In the genomic region with DNA sequence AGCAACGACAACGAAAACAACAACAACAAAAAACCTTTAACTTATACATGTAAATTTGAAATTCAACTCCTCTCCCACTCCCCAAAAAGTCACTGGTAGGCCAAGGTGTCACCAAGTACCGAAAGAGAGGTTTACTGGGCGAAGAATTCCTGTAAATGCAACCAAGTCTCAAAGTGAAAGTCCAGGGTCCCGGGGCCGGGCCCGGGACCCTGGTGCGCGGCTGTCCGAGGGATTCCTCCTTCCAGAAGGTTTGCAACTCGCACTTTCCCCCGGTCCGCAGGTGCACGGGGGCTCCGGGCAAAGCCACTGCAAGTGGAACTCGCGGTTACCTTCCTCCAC, we compare ENCODE assay signal across 8 cellular contexts. TPM values are rescaled to one million over a fixed set of nuclear protein-coding genes. Genes with fewer than 3 reads are reported as not detected.
DNase-seq lines count a peak whose midpoint lies in the region; TF ChIP-seq lines count a peak whose summit lies in the region.

No MANE protein-coding gene starts in this region.

- no peaks in the 10 kb centered on the region for H3K27me3 ChIP-seq in CD8-positive, alpha-beta memory T cell (ENCODE audit: insufficient read depth, low read length, poor library complexity, severe bottlenecking)
- no peaks in the 10 kb centered on the region for H3K27me3 ChIP-seq in endodermal cell (ENCODE audit: control insufficient read depth, insufficient read depth, low read length, poor library complexity, severe bottlenecking)
- H3K27me3 ChIP-seq in osteoblast (ENCODE audit: insufficient read depth, low read length), result no peaks in the 10 kb centered on the region

- POLR2A ChIA-PET in CD8-positive, alpha-beta memory T cell (lab: Charles Lee), result interaction anchor here (0.9 to 1.3 kb wide), 5 partner anchors 9 to 98 kb away, joined by 3 to 5 read pairs (median 4); no protein-coding TSS in a partner anchor

- H3K4me2 ChIP-seq in osteoblast (ENCODE audit: insufficient read depth, low read length), result peak overlapping the region; percentile 83

- H3K9me3 Mint-ChIP-seq in CD8-positive, alpha-beta memory T cell, result no peaks in the 10 kb centered on the region
- no peaks in the 10 kb centered on the region for H3K9me3 Mint-ChIP-seq in endodermal cell

- DNase-seq in CD8-positive, alpha-beta memory T cell, result no peak
- DNase-seq in OCI-M1 (lab: John Stamatoyannopoulos, UW) (peak; percentile 72), endodermal cell (no peak), osteoblast (ENCODE audit: insufficient read length, low spot score, missing footprints) (no peak), NOMO-1 treated with dmso at 0.1 percent for 144 hours (lab: John Stamatoyannopoulos, UW; ENCODE audit: unreplicated experiment) (no peak), NCI-H1930 (lab: John Stamatoyannopoulos, UW) (no peak), KBM-7 (no peak)
- DNase-seq in stimulated activated CD4-positive, alpha-beta T cell treated with anti-CD3 and anti-CD28 coated beads, Interleukin-4, amount 100 ng/mL, for 4 hours, result no peak

- peak overlapping the region; percentile 61 for H3K9ac ChIP-seq in endodermal cell (ENCODE audit: extremely low read depth, low read length, poor library complexity, severe bottlenecking)

- H3K4me3 ChIP-seq in CD8-positive, alpha-beta memory T cell (ENCODE audit: low read length), result peak overlapping the region; percentile 53
- H3K4me3 ChIP-seq in endodermal cell (ENCODE audit: low read length) (peak overlapping the region; percentile 96), osteoblast (ENCODE audit: insufficient read depth, low read length) (peak overlapping the region; percentile 82)

- H4K20me1 ChIP-seq in osteoblast (ENCODE audit: insufficient read depth, low read length), result peaks cover 40% of the 10 kb centered on the region

- no peak overlapping the region for H2AFZ ChIP-seq in osteoblast (ENCODE audit: low read length)

- TF ChIP-seq CTCF in endodermal cell (conservative IDR thresholded peaks at IDR 0.05), result no peak
- no peak for TF ChIP-seq CTCF in osteoblast (IDR thresholded peaks at IDR 0.05; ENCODE audit: extremely low read depth, low read depth, low read length)

- H3K27me3 Mint-ChIP-seq in CD8-positive, alpha-beta memory T cell, result no peaks in the 10 kb centered on the region
- no peaks in the 10 kb centered on the region for H3K27me3 Mint-ChIP-seq in endodermal cell (ENCODE audit: insufficient read depth)

- WGBS in endodermal cell (ENCODE audit: insufficient coverage in 1 of 2, insufficient read length in 1 of 2), 2 experiments, result 1% methylated on average over 14 to 17 of the region's 17 CpGs

- peak overlapping the region; percentile 84 to 97 (median 94) for H3K27ac Mint-ChIP-seq in CD8-positive, alpha-beta memory T cell
- H3K27ac Mint-ChIP-seq in endodermal cell, result peak overlapping the region; percentile 86

- H3K36me3 Mint-ChIP-seq in CD8-positive, alpha-beta memory T cell, result peaks cover 0 to 9% (median 0%) of the 10 kb centered on the region in 3 donors
- no peaks in the 10 kb centered on the region for H3K36me3 Mint-ChIP-seq in endodermal cell (ENCODE audit: low read depth)

- H3K4me1 Mint-ChIP-seq in CD8-positive, alpha-beta memory T cell, result peaks cover 49 to 63% (median 52%) of the 10 kb centered on the region in 3 donors
- peaks cover 51% of the 10 kb centered on the region for H3K4me1 Mint-ChIP-seq in endodermal cell

- CTCF ChIA-PET in CD8-positive, alpha-beta memory T cell (lab: Charles Lee), result interaction anchor here (1.1 to 1.3 kb wide), 2 partner anchors 12 to 130 kb away, joined by 3 to 5 read pairs; no protein-coding TSS in a partner anchor

- peak overlapping the region; percentile 66 for H3K27ac ChIP-seq in CD8-positive, alpha-beta memory T cell (ENCODE audit: low read depth, low read length)
- H3K27ac ChIP-seq in endodermal cell (ENCODE audit: low read depth, low read length) (no peak overlapping the region), osteoblast (ENCODE audit: low read depth, low read length) (peak overlapping the region; percentile 89)

- no peaks in the 10 kb centered on the region for H3K9me3 ChIP-seq in CD8-positive, alpha-beta memory T cell (ENCODE audit: low read length)
- no peaks in the 10 kb centered on the region for H3K9me3 ChIP-seq in endodermal cell (ENCODE audit: control insufficient read depth, low read length)
- no peaks in the 10 kb centered on the region for H3K9me3 ChIP-seq in osteoblast (ENCODE audit: low read depth, low read length)

- in situ Hi-C loops in KBM-7 (cut with MboI; ENCODE audit: low pct_unique_long_range_greater_than_20kb, low sequenced_read_pairs), result no loop called here

- H3K79me2 ChIP-seq in osteoblast (ENCODE audit: insufficient read depth, low read length), result peaks cover 58% of the 10 kb centered on the region

- no peaks in the 10 kb centered on the region for H3K36me3 ChIP-seq in CD8-positive, alpha-beta memory T cell (ENCODE audit: insufficient read depth, low read length)
- peaks cover 7% of the 10 kb centered on the region for H3K36me3 ChIP-seq in endodermal cell (ENCODE audit: control insufficient read depth, insufficient read depth, low read length)
- H3K36me3 ChIP-seq in osteoblast (ENCODE audit: insufficient read depth, low read length), result no peaks in the 10 kb centered on the region

- peaks cover 44% of the 10 kb centered on the region for H3K4me1 ChIP-seq in CD8-positive, alpha-beta memory T cell (ENCODE audit: insufficient read depth, low read length)
- H3K4me1 ChIP-seq in endodermal cell (ENCODE audit: control insufficient read depth, insufficient read depth, low read length) (no peaks in the 10 kb centered on the region), osteoblast (ENCODE audit: insufficient read depth, low read length) (peaks cover 45% of the 10 kb centered on the region)

- H3K4me3 Mint-ChIP-seq in CD8-positive, alpha-beta memory T cell, result peak overlapping the region; percentile 88 to 98 (median 95)
- H3K4me3 Mint-ChIP-seq in endodermal cell, result peak overlapping the region; percentile 87

RNA-seq across cellular contexts. Expression of a gene that starts 1.1 kb away (rescaled TPM):
- 100 to 1,000 TPM; 149 to 150 TPM for total RNA-seq in CD8-positive, alpha-beta memory T cell
- 63.6 TPM for polyA plus RNA-seq in CD8-positive, alpha-beta memory T cell
- total RNA-seq in endodermal cell (100 to 1,000 TPM; 115 to 125 TPM), osteoblast (82.2 and 83.4 TPM in 2 replicates)
- polyA plus RNA-seq in endodermal cell (2013, experiment 1 of 2), result 109 TPM
- polyA plus RNA-seq in endodermal cell (2013, experiment 2 of 2), result 110 TPM
